In the genomic region with DNA sequence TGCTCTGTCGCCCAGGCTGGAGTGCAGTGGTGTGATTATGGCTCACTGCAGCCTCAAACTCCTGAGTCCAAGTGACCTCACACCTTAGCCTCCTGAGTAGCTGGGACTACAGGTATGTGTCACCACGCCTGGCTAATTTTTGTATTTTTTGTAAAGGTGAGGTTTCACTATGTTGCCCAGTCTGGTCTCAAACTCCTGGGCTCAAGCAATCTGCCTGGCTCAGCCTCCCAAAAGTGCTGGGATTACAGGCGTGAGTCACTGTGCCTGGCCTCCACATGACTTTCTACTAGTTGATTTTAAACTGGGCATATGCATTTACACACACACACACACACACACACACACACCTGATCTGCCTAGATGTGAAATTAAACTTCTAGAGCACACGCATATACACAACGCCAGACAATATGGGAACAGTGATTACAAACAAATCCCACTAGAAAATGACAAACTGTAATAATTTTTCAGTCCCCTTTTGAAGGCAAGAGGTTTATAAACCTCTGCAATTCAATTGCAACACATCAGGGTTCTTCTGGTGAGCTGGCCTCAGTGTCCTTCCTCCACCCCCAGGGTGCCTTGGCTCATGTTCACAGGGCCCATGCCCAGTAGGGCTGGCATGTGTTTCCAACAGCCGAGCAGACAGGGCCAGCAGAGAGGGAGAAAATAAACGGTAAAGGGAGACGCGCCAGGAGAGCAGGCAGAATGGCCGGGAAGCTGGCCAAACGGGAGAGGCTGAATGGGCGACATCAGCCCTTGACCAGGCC, we compare ENCODE assay signal across 8 cellular contexts. TPM values are rescaled to one million over a fixed set of nuclear protein-coding genes. Genes with fewer than 3 reads are reported as not detected.
DNase-seq lines count a peak whose midpoint lies in the region; FAIRE-seq and TF ChIP-seq lines count a peak whose summit lies in the region.

No MANE protein-coding gene starts in this region.

- no peak overlapping the region for H4K91ac ChIP-seq in H1 (replicated peaks; ENCODE audit: insufficient read length, low read length)

- no peak overlapping the region for H2AK5ac ChIP-seq in H1 (ENCODE audit: low read depth, low read length)

- no peaks in the 10 kb centered on the region for H3K23me2 ChIP-seq in H1 (ENCODE audit: low read depth, low read length)

- H3K27me3 ChIP-seq in H1 (replicated peaks in 1 of 4; ENCODE audit: control insufficient read depth in 3 of 4, extremely low read depth in 1 of 4, insufficient read depth in 3 of 4, low read length in 3 of 4) (no peaks in the 10 kb centered on the region), uterus (no peaks in the 10 kb centered on the region)

- no peak overlapping the region for H4K8ac ChIP-seq in H1 (ENCODE audit: extremely low read depth, insufficient read depth, low read length)

- 90% methylated on average over 11 of the region's 12 CpGs; no CpG with 5 or more reads in 1 of the 2 experiments for WGBS in H1 (ENCODE audit: extremely low coverage in 1 of 2, insufficient coverage in 1 of 2, insufficient read length in 1 of 2, insufficient replicate concordance in 2 of 2, low coverage in 1 of 2, low lambda C conversion rate in 2 of 2, missing lambda C conversion rate in 1 of 2), 2 experiments
- 88 to 90% methylated on average over 10 to 11 of the region's 12 CpGs for WGBS in mesodermal cell (ENCODE audit: insufficient coverage in 2 of 2), 2 experiments

- H3K18ac ChIP-seq in H1 (ENCODE audit: extremely low read depth, low read length), result no peak overlapping the region

- no peaks in the 10 kb centered on the region for H3K9me3 ChIP-seq in H1 (ENCODE audit: insufficient read depth in 2 of 2, low read depth in 1 of 2, low read length in 1 of 2)
- no peaks in the 10 kb centered on the region for H3K9me3 ChIP-seq in mesodermal cell (ENCODE audit: control insufficient read depth, low read length)
- H3K9me3 ChIP-seq in uterus, result no peaks in the 10 kb centered on the region

- H3K56ac ChIP-seq in H1 (replicated peaks; ENCODE audit: insufficient read length, low read depth, low read length), result no peak overlapping the region

- CTCF ChIA-PET in H1 (lab: Charles Lee; ENCODE audit: partially characterized antibody), result interaction anchor here (1.2 kb wide), 1 partner anchor 13 kb away, joined by 7 read pairs; no protein-coding TSS in a partner anchor

- intact Hi-C loops in uterus (cut with DNase I; ENCODE audit: low total_unique reads), result no loop called here

- H4K20me1 ChIP-seq in H1 (replicated peaks in 1 of 2; ENCODE audit: control insufficient read depth in 1 of 2, insufficient read depth in 2 of 2, low read length in 2 of 2), result no peaks in the 10 kb centered on the region

- H4K5ac ChIP-seq in H1 (ENCODE audit: insufficient read length, low read depth, low read length), result no peak overlapping the region

- no peak overlapping the region for H3K14ac ChIP-seq in H1 (ENCODE audit: insufficient read length)

- H3K36me3 ChIP-seq in H1 (ENCODE audit: control insufficient read depth in 2 of 4, insufficient read depth in 4 of 4, low read length in 3 of 4) (no peaks in the 10 kb centered on the region), mesodermal cell (ENCODE audit: control insufficient read depth, insufficient read depth, low read length) (no peaks in the 10 kb centered on the region), uterus (no peaks in the 10 kb centered on the region)

- H2AFZ ChIP-seq in H1 (ENCODE audit: low read length), result no peak overlapping the region

- H3K4me3 ChIP-seq in H1 (ENCODE audit: extremely low read depth in 1 of 4, insufficient read depth in 2 of 4, low read depth in 3 of 4, low read length in 4 of 4) (no peak overlapping the region), mesodermal cell (ENCODE audit: extremely low read depth, insufficient read depth, low read length, poor library complexity, severe bottlenecking) (no peak overlapping the region), uterus (no peak overlapping the region)

- TF ChIP-seq POLR2A in H1 (IDR thresholded peaks at IDR 0.05; ENCODE audit: control extremely low read depth in 1 of 2, low read depth in 2 of 2, low read length in 2 of 2) (no peak), uterus (IDR thresholded peaks at IDR 0.05) (no peak)

- H3K4ac ChIP-seq in H1 (replicated peaks; ENCODE audit: insufficient read length, low read depth, low read length), result no peak overlapping the region

- 0 out of 2 replicates have a peak overlapping the region, but pooled peaks have one; percentile 63 for H2BK15ac ChIP-seq in H1 (ENCODE audit: low read length)

- no peak overlapping the region for H2BK5ac ChIP-seq in H1 (ENCODE audit: low read depth, low read length)

- H3K79me2 ChIP-seq in H1 (ENCODE audit: control insufficient read depth in 1 of 2, insufficient read depth in 2 of 2, low read length in 2 of 2), result no peaks in the 10 kb centered on the region

- POLR2A ChIA-PET in H1 (lab: Charles Lee; ENCODE audit: partially characterized antibody), result interaction anchor here (0.6 to 1.2 kb wide), 2 partner anchors 21 to 169 kb away, joined by 3 to 5 read pairs; a partner anchor contains a TSS

- H3K4me1 ChIP-seq in H1 (replicated peaks in 1 of 4; ENCODE audit: control insufficient read depth in 3 of 4, insufficient read depth in 4 of 4, low read length in 3 of 4) (peaks cover 3 to 9% (median 4%) of the 10 kb centered on the region in 4 experiments; a peak in 5 of 7 replicates), mesodermal cell (ENCODE audit: control insufficient read depth, insufficient read depth, low read length, poor library complexity, severe bottlenecking) (peaks cover 22% of the 10 kb centered on the region), uterus (no peaks in the 10 kb centered on the region)

- H2BK120ac ChIP-seq in H1 (replicated peaks; ENCODE audit: low read depth, low read length), result no peak overlapping the region

- H3K27ac ChIP-seq in H1 (ENCODE audit: low read depth, low read length), result no peak overlapping the region
- H3K27ac ChIP-seq in mesodermal cell (ENCODE audit: low read depth, low read length, severe bottlenecking), result peak overlapping the region; percentile 76
- peak overlapping the region in 1 of 2 donors; percentile 32 for H3K27ac ChIP-seq in uterus

- no peak overlapping the region for H3K23ac ChIP-seq in H1 (ENCODE audit: insufficient read length)

- TF ChIP-seq CTCF in H1 (IDR thresholded peaks at IDR 0.05; ENCODE audit: control extremely low read depth in 1 of 3, insufficient read depth in 1 of 3, low read depth in 1 of 3, low read length in 3 of 3) (no peak), uterus (IDR thresholded peaks at IDR 0.05) (no peak)

- no peak for FAIRE-seq in H1 (lab: Jason Lieb, UNC)

- H3K9ac ChIP-seq in H1 (replicated peaks in 1 of 4; ENCODE audit: extremely low read depth in 1 of 4, low read depth in 3 of 4, low read length in 3 of 4), result no peak overlapping the region

- no peak overlapping the region for H3K4me2 ChIP-seq in H1 (ENCODE audit: insufficient read depth in 1 of 2, low read depth in 2 of 2, low read length in 2 of 2)

- no peak overlapping the region for H2BK20ac ChIP-seq in H1 (ENCODE audit: low read length)

- no peaks in the 10 kb centered on the region for H3K79me1 ChIP-seq in H1 (ENCODE audit: low read depth, low read length)

- no peak for TF ChIP-seq RAD21 in H1 (IDR thresholded peaks at IDR 0.05 in 1 of 2, conservative IDR thresholded peaks at IDR 0.05 in 1 of 2; ENCODE audit: low read depth in 2 of 2, low read length in 2 of 2)

- no peak overlapping the region for H2BK12ac ChIP-seq in H1 (ENCODE audit: low read depth, low read length)

- DNase-seq in DMS53 (lab: John Stamatoyannopoulos, UW) (peak; percentile 43), DMS53 treated with DMSO at 0.1 percent for 48 hours (lab: John Stamatoyannopoulos, UW; ENCODE audit: unreplicated experiment) (no peak), H1 (ENCODE audit: low read depth in 1 of 2, low spot score in 2 of 2) (peak in 1 of 2 experiments; percentile 41), uterus (peak; percentile 47 to 53), NCI-H524 (lab: John Stamatoyannopoulos, UW) (no peak), T-helper 9 cell (no peak)
- DNase-seq in stimulated activated naive CD4-positive, alpha-beta T cell (lab: John Stamatoyannopoulos, UW), result no peak

- no peak for TF ChIP-seq EP300 in H1 (IDR thresholded peaks at IDR 0.05; ENCODE audit: borderline replicate concordance in 1 of 2, low read depth in 2 of 2, low read length in 2 of 2)

TF ChIP-seq in H1, 55 proteins besides CTCF, POLR2A, EP300 and RAD21 (continues in another document):
- TF ChIP-seq JUND (IDR thresholded peaks at IDR 0.05; ENCODE audit: low read length), result no peak
- no peak for TF ChIP-seq POLR2AphosphoS5 (IDR thresholded peaks at IDR 0.05; ENCODE audit: low read depth, low read length)
- no peak for TF ChIP-seq POU5F1 (IDR thresholded peaks at IDR 0.05; ENCODE audit: low read depth, low read length)
- no peak for TF ChIP-seq ZNF274 (IDR thresholded peaks at IDR 0.05; ENCODE audit: borderline replicate concordance, extremely low read depth, low read length)
- TF ChIP-seq TAF1 (IDR thresholded peaks at IDR 0.05; ENCODE audit: low read depth, low read length), result no peak

RNA-seq across cellular contexts. Expression of a gene that starts 31.2 kb away (rescaled TPM):
- 27.3 and 34.1 TPM in 2 replicates for total RNA-seq in H1 (2021; fragmentation: NEBNext Ultra II Directional; extraction: Animal tissue kit (Norgen Biotek cat#: 25700))
- 3.3 and 5.2 TPM in 2 replicates for polyA plus RNA-seq in H1 (2011; rRNA removed)
- polyA plus RNA-seq in H1 (2011; cell fraction: cytosol; rRNA removed), result 5.0 TPM
- 2.2 TPM for polyA plus RNA-seq in H1 (2011; cell fraction: nucleus; rRNA removed)
- 3.3 to 5.1 TPM (median 3.8 TPM) in 4 replicates for polyA plus RNA-seq in H1 (2012, experiment 1 of 2)
- 1.2 TPM for polyA plus RNA-seq in H1 (2012, experiment 2 of 2)
- polyA plus RNA-seq in H1 (2013, experiment 1 of 2), result 5.8 TPM
- polyA plus RNA-seq in H1 (2013, experiment 2 of 2), result 5.6 TPM
- polyA minus RNA-seq in H1 (2011; rRNA and poly(A)+ RNA removed), result 12.2 and 13.7 TPM in 2 replicates
- 16.4 TPM for polyA minus RNA-seq in H1 (2011; cell fraction: cytosol; rRNA and poly(A)+ RNA removed)
- polyA minus RNA-seq in H1 (2011; cell fraction: nucleus; rRNA and poly(A)+ RNA removed), result 6.4 TPM
- polyA plus RNA-seq in mesodermal cell (2013, experiment 1 of 2), result 4.7 TPM
- 5.9 TPM for polyA plus RNA-seq in mesodermal cell (2013, experiment 2 of 2)
- 10 to 100 TPM in 2 of 4 donors, 1 to 10 TPM in 2; 2.0 to 13.2 (median 7.8) TPM for total RNA-seq in uterus

RNA-seq across cellular contexts. Expression of a gene that starts 32.2 kb away (rescaled TPM):
- total RNA-seq in H1 (2021; fragmentation: NEBNext Ultra II Directional; extraction: Animal tissue kit (Norgen Biotek cat#: 25700)), result 21.2 and 21.4 TPM in 2 replicates
- polyA plus RNA-seq in H1 (2011; rRNA removed), result 22.4 and 23.6 TPM in 2 replicates
- polyA plus RNA-seq in H1 (2011; cell fraction: cytosol; rRNA removed), result 38.7 TPM
- 30.4 TPM for polyA plus RNA-seq in H1 (2011; cell fraction: nucleus; rRNA removed)
- polyA plus RNA-seq in H1 (2012, experiment 1 of 2), result 20.6 to 32.3 TPM (median 27.0 TPM) in 4 replicates
- 17.8 TPM for polyA plus RNA-seq in H1 (2012, experiment 2 of 2)
- polyA plus RNA-seq in H1 (2013, experiment 1 of 2), result 9.6 TPM
- 8.0 TPM for polyA plus RNA-seq in H1 (2013, experiment 2 of 2)
- polyA minus RNA-seq in H1 (2011; rRNA and poly(A)+ RNA removed), result 9.7 and 10.2 TPM in 2 replicates
- polyA minus RNA-seq in H1 (2011; cell fraction: cytosol; rRNA and poly(A)+ RNA removed), result 10.0 TPM
- 7.3 TPM for polyA minus RNA-seq in H1 (2011; cell fraction: nucleus; rRNA and poly(A)+ RNA removed)
- 15.4 TPM for polyA plus RNA-seq in mesodermal cell (2013, experiment 1 of 2)
- 12.2 TPM for polyA plus RNA-seq in mesodermal cell (2013, experiment 2 of 2)
- total RNA-seq in uterus, result 1 to 10 TPM in 2 of 4 donors, under 1 TPM in 1, not detected in 1; under 0.01 to 9.1 (median 3.5) TPM

Comparison
In these comparisons a context has a peak if more than half of its experiments do, and no peak if none do; other contexts are left out.
1. DNase-seq: peak in DMS53 (single experiment) and uterus (2 of 2); none in DMS53 treated with DMSO at 0.1 percent for 48 hours (single experiment), NCI-H524 (0 of 2), stimulated activated naive CD4-positive, alpha-beta T cell (0 of 6) and T-helper 9 cell (single experiment).